20 cellular contexts compared by ENCODE assay signal in genomic region chr2:46828491-46829239, GRCh38.
DNase-seq lines count a peak whose midpoint lies in the region; TF ChIP-seq lines count a peak whose summit lies in the region.
"Had no signal": no experiment of that assay in that cellular context is flagged by ENCODE, and none has a peak within 500 bp of the region (broad histone marks: within the 10 kb centered on the region; RNA-seq: fewer than 3 reads in every experiment).

No MANE protein-coding gene starts in this region.

- H3K36me3 ChIP-seq in ACC112 (ENCODE audit: insufficient read depth, low read length) (peaks cover 29% of the 10 kb centered on the region), adipocyte (ENCODE audit: control insufficient read depth, insufficient read depth, low read length, severe bottlenecking) (no peaks in the 10 kb centered on the region), mesenchymal stem cell (ENCODE audit: control insufficient read depth in 1 of 2, insufficient read depth in 2 of 2, low read depth in 1 of 2, low read length in 2 of 2) (no peaks in the 10 kb centered on the region)
- H3K36me3 ChIP-seq in BLaER1 treated with 17β-estradiol and CSF1 and Interleukin-3, amounts not matched to agents 10 nM and 100 nM = no peaks in the 10 kb centered on the region
- H3K36me3 ChIP-seq: SJSA1 had no signal

- peak overlapping the region in 7 of 11 experiments; percentile 42 to 84 (median 65); a peak in 10 of 22 replicates for H3K4me2 ChIP-seq in BLaER1 treated with 17β-estradiol and CSF1 and Interleukin-3, amounts not matched to agents 10 nM and 100 nM
- no peak overlapping the region for H3K4me2 ChIP-seq in mesenchymal stem cell (ENCODE audit: low read length, poor library complexity, severe bottlenecking)
- H3K4me2 ChIP-seq: GM23338 had no signal

- no peak for TF ChIP-seq CTCF in osteocyte (IDR thresholded peaks at IDR 0.05)

- no peak overlapping the region for H2BK5ac ChIP-seq in mesenchymal stem cell (ENCODE audit: low read depth, low read length, poor library complexity, severe bottlenecking)

- H3K79me2 ChIP-seq in ACC112 (ENCODE audit: control insufficient read depth, insufficient read depth, low read length, unreplicated experiment) = peaks cover 33% of the 10 kb centered on the region

- H2BK15ac ChIP-seq in mesenchymal stem cell (ENCODE audit: low read depth, poor library complexity, severe bottlenecking) = no peak overlapping the region

- H2AFZ ChIP-seq in ACC112 (ENCODE audit: low read length, unreplicated experiment) (no peak overlapping the region), mesenchymal stem cell (ENCODE audit: low read depth, low read length) (no peak overlapping the region)
- H2AFZ ChIP-seq: GM23338 had no signal

- peak overlapping the region; percentile 46 to 48 for H3K18ac ChIP-seq in mesenchymal stem cell (ENCODE audit: low read depth in 1 of 2, low read length in 2 of 2)

- peak overlapping the region; percentile 98 for H3K27ac ChIP-seq in ACC112 (ENCODE audit: low read depth, low read length)
- no peak overlapping the region for H3K27ac ChIP-seq in BLaER1 treated with 17β-estradiol and CSF1 and Interleukin-3, amounts not matched to agents 10 nM and 100 nM
- no peak overlapping the region for H3K27ac ChIP-seq in mesenchymal stem cell (ENCODE audit: low read length, poor library complexity, severe bottlenecking)
- H3K27ac ChIP-seq: RWPE1, SJSA1 had no signal

- DNase-seq in adipocyte (ENCODE audit: low read depth) (no peak), mesenchymal stem cell (no peak), osteocyte (ENCODE audit: extremely low spot score, unreplicated experiment) (no peak), pons (ENCODE audit: low spot score) (no peak)
- no peak for DNase-seq in stimulated activated CD4-positive, alpha-beta T cell treated with anti-CD3 and anti-CD28 coated beads, Interleukin-12 subunit alpha, Interleukin-12 subunit beta, amount 100 ng/mL, for 4 hours
- DNase-seq: ACHN; Calu3; CD4-positive, alpha-beta memory T cell; NCI-H1048; NCI-H1436 treated with DMSO at 0.1 percent for 48 hours; NCI-H2081; NCI-H748 treated with DMSO at 0.1 percent for 48 hours; PC-3 had no signal

- H2BK120ac ChIP-seq in mesenchymal stem cell (ENCODE audit: low read depth, low read length) = no peak overlapping the region

- H2AK5ac ChIP-seq in mesenchymal stem cell (ENCODE audit: low read length, severe bottlenecking) = no peak overlapping the region

- no peak overlapping the region for H3K27ac Mint-ChIP-seq in osteocyte (ENCODE audit: unreplicated experiment)
- H3K27ac Mint-ChIP-seq: B cell; CD4-positive, alpha-beta memory T cell; GM23338 had no signal

- peaks cover 0 to 24% (median 10%) of the 10 kb centered on the region in 11 experiments; a peak in 15 of 22 replicates for H3K9me3 ChIP-seq in BLaER1 treated with 17β-estradiol and CSF1 and Interleukin-3, amounts not matched to agents 10 nM and 100 nM (replicated peaks in 1 of 11)
- H3K9me3 ChIP-seq in adipocyte (ENCODE audit: control insufficient read depth, low read length) (peaks cover 7% of the 10 kb centered on the region), mesenchymal stem cell (ENCODE audit: control insufficient read depth, low read length) (peaks cover 9% of the 10 kb centered on the region)
- H3K9me3 ChIP-seq: SJSA1 had no signal

- H3K14ac ChIP-seq in mesenchymal stem cell (ENCODE audit: low read length in 2 of 2) = no peak overlapping the region

- H3K4ac ChIP-seq in mesenchymal stem cell (ENCODE audit: low read depth in 1 of 2, low read length in 2 of 2) = no peak overlapping the region

- H3K4me3 ChIP-seq in ACC112 (ENCODE audit: low read depth, low read length) (peak overlapping the region; percentile 62), adipocyte (ENCODE audit: low read length) (no peak overlapping the region), mesenchymal stem cell (ENCODE audit: insufficient read depth in 1 of 2, low read depth in 1 of 2, low read length in 2 of 2) (peak overlapping the region in 1 of 2 experiments; percentile 2)
- H3K4me3 ChIP-seq in BLaER1 treated with 17β-estradiol and CSF1 and Interleukin-3, amounts not matched to agents 10 nM and 100 nM = no peak overlapping the region
- H3K4me3 ChIP-seq: GM23338, K562, SJSA1 had no signal

- no peak overlapping the region for H3K4me3 Mint-ChIP-seq in osteocyte (ENCODE audit: unreplicated experiment)
- H3K4me3 Mint-ChIP-seq: B cell; CD4-positive, alpha-beta memory T cell; GM23338 had no signal

- H3K9ac ChIP-seq in BLaER1 treated with 17β-estradiol and CSF1 and Interleukin-3, amounts not matched to agents 10 nM and 100 nM = no peak overlapping the region
- H3K9ac ChIP-seq in adipocyte (ENCODE audit: low read length) (peak overlapping the region; percentile 53), mesenchymal stem cell (ENCODE audit: low read length) (peak overlapping the region; percentile 53)

- no peaks in the 10 kb centered on the region for H3K27me3 Mint-ChIP-seq in osteocyte (ENCODE audit: unreplicated experiment)

- WGBS in mesenchymal stem cell = 97% methylated on average over 2 of the region's 2 CpGs

- H3K9me3 Mint-ChIP-seq in osteocyte (ENCODE audit: unreplicated experiment) = no peaks in the 10 kb centered on the region

- H3K4me1 Mint-ChIP-seq in osteocyte (ENCODE audit: unreplicated experiment) = peaks cover 22% of the 10 kb centered on the region
- H3K4me1 Mint-ChIP-seq: B cell; CD4-positive, alpha-beta memory T cell; GM23338 had no signal

- peak overlapping the region; percentile 54 for H4K91ac ChIP-seq in mesenchymal stem cell (ENCODE audit: low read length)

- H3K79me1 ChIP-seq in mesenchymal stem cell (replicated peaks; ENCODE audit: low read length, poor library complexity, severe bottlenecking) = no peaks in the 10 kb centered on the region

- H3K23ac ChIP-seq in mesenchymal stem cell (ENCODE audit: low read length in 2 of 2) = no peak overlapping the region

- H3K27me3 ChIP-seq in ACC112 (ENCODE audit: insufficient read depth, low read length) (no peaks in the 10 kb centered on the region), adipocyte (replicated peaks; ENCODE audit: control insufficient read depth, insufficient read depth, low read length) (no peaks in the 10 kb centered on the region), mesenchymal stem cell (ENCODE audit: control insufficient read depth in 1 of 2, insufficient read depth in 1 of 2, low read length in 2 of 2) (no peaks in the 10 kb centered on the region)
- H3K27me3 ChIP-seq in BLaER1 treated with 17β-estradiol and CSF1 and Interleukin-3, amounts not matched to agents 10 nM and 100 nM = no peaks in the 10 kb centered on the region
- H3K27me3 ChIP-seq: SJSA1 had no signal

- no peaks in the 10 kb centered on the region for H3K36me3 Mint-ChIP-seq in osteocyte (ENCODE audit: unreplicated experiment)
- H3K36me3 Mint-ChIP-seq: CD4-positive, alpha-beta memory T cell had no signal

- H4K20me1 ChIP-seq in BLaER1 treated with 17β-estradiol and CSF1 and Interleukin-3, amounts not matched to agents 10 nM and 100 nM = no peaks in the 10 kb centered on the region; a peak in 1 of 22 replicates

- H4K8ac ChIP-seq in mesenchymal stem cell (ENCODE audit: low read length) = no peak overlapping the region

- H2BK12ac ChIP-seq in mesenchymal stem cell (ENCODE audit: low read length in 2 of 2) = peak overlapping the region in 1 of 2 experiments; percentile 64

- H3K4me1 ChIP-seq in ACC112 (ENCODE audit: control insufficient read depth, insufficient read depth, low read length, unreplicated experiment) (peaks cover 77% of the 10 kb centered on the region), adipocyte (ENCODE audit: control insufficient read depth, insufficient read depth, low read length) (peaks cover 38% of the 10 kb centered on the region), mesenchymal stem cell (ENCODE audit: control insufficient read depth, insufficient read depth, low read depth, low read length) (peaks cover 27% of the 10 kb centered on the region)
- peaks cover 0 to 31% (median 22%) of the 10 kb centered on the region in 10 experiments; a peak in 15 of 20 replicates for H3K4me1 ChIP-seq in BLaER1 treated with 17β-estradiol and CSF1 and Interleukin-3, amounts not matched to agents 10 nM and 100 nM

Comparison
In these comparisons a context has a peak if more than half of its experiments do, and no peak if none do; other contexts are left out.
1. H3K9ac ChIP-seq: peak in adipocyte (single experiment) and mesenchymal stem cell (single experiment); none in BLaER1 treated with 17β-estradiol and CSF1 and Interleukin-3, amounts not matched to agents 10 nM and 100 nM (0 of 11).